In the genomic region with DNA sequence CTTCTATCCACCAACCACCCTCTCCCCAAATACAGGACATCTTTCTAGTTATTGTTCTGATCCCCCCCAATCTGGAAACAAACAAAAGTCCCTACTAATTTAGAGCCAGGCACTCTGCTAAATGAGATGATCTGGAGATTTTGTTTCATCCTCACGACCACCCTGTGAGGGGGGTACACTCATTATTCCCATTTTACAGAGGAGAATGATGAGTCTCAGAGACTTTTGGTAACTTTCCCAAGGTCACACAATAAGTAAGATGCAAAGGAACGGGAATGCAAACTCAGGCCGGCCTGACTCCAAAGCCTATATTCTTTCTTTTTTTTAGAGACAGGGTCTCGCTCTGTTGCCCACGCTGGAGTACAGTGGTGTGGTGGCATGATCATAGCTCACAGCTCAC, we compare ENCODE assay signal across 25 cellular contexts. TPM values are rescaled to one million over a fixed set of nuclear protein-coding genes. Genes with fewer than 3 reads are reported as not detected.
DNase-seq lines count a peak whose midpoint lies in the region; ATAC-seq, FAIRE-seq and TF ChIP-seq lines count a peak whose summit lies in the region.
"Had no signal": no experiment of that assay in that cellular context is flagged by ENCODE, and none has a peak within 500 bp of the region (broad histone marks: within the 10 kb centered on the region; RNA-seq: fewer than 3 reads in every experiment).

No MANE protein-coding gene starts in this region.

- no peak overlapping the region for H4K5ac ChIP-seq in H9 (ENCODE audit: insufficient read length, low read depth, low read length)

- peaks cover 7% of the 10 kb centered on the region; the same call in 1 of the 2 replicates for H3K27me3 Mint-ChIP-seq in H9 (ENCODE audit: low read depth)
- H3K27me3 Mint-ChIP-seq: activated CD8-positive, alpha-beta T cell treated with anti-CD3 and anti-CD28 coated beads for 36 hours; activated T-cell treated with anti-CD3 and anti-CD28 coated beads, Interleukin-2, amount 50 U/mL, for 24 hours had no signal

- no peak overlapping the region for H2BK5ac ChIP-seq in mesenchymal stem cell (ENCODE audit: low read depth, low read length, poor library complexity, severe bottlenecking)
- H2BK5ac ChIP-seq in H9 (ENCODE audit: insufficient read length, low read length), result no peak overlapping the region

- intact Hi-C loops in K562 (cut with micrococcal nuclease), result no loop called here
- intact Hi-C loops in stomach (cut with DNase I; ENCODE audit: low total_unique reads), result no loop called here

- H3K9me3 Mint-ChIP-seq in H9, result no peaks in the 10 kb centered on the region
- H3K9me3 Mint-ChIP-seq: activated CD8-positive, alpha-beta T cell treated with anti-CD3 and anti-CD28 coated beads for 36 hours; activated naive CD4-positive, alpha-beta T cell treated with anti-CD3 and anti-CD28 coated beads, Interleukin-2, amount 10 ng/mL, durations not matched to agents 7 days and 5 days; activated T-cell treated with anti-CD3 and anti-CD28 coated beads, Interleukin-2, amount 50 U/mL, for 24 hours had no signal

- WGBS in GM23248 (ENCODE audit: low coverage in 1 of 2, low lambda C conversion rate in 2 of 2, missing lambda C conversion rate in 2 of 2), 2 experiments, result 84 to 86% methylated on average over 5 of the region's 5 CpGs
- WGBS in K562 (ENCODE audit: insufficient coverage, low coverage, missing lambda C conversion rate), result 35% methylated on average over 5 of the region's 5 CpGs
- WGBS in mesenchymal stem cell, result 98% methylated on average over 3 of the region's 5 CpGs
- WGBS in stomach, 5 donors, result 83 to 92% (median 90%) methylated on average over 5 of the region's 5 CpGs
- WGBS in H9 (ENCODE audit: extremely low coverage, insufficient read length, low lambda C conversion rate), result no CpG with 5 or more reads among the region's 5 CpGs

- H3K27me3 ChIP-seq in GM23248 (replicated peaks; ENCODE audit: insufficient read depth) (no peaks in the 10 kb centered on the region), K562 (ENCODE audit: control insufficient read depth in 2 of 2, insufficient read depth in 2 of 2, low read length in 2 of 2) (peaks cover 6 to 16% of the 10 kb centered on the region in 2 experiments; a peak in 1 of 5 replicates), mesenchymal stem cell (ENCODE audit: control insufficient read depth in 1 of 2, insufficient read depth in 1 of 2, low read length in 2 of 2) (no peaks in the 10 kb centered on the region), stomach (no peaks in the 10 kb centered on the region), H9 (ENCODE audit: insufficient read depth, low read length) (no peaks in the 10 kb centered on the region)
- H3K27me3 ChIP-seq: body of pancreas had no signal

- H2BK120ac ChIP-seq in mesenchymal stem cell (ENCODE audit: low read depth, low read length) (no peak overlapping the region), H9 (ENCODE audit: low read depth, low read length, poor library complexity, severe bottlenecking) (no peak overlapping the region)

- H3K4me1 Mint-ChIP-seq in H9, result peaks cover 27 to 35% of the 10 kb centered on the region in 2 experiments

- H3K9me1 ChIP-seq in K562 (ENCODE audit: control insufficient read depth, insufficient read depth, low read length), result no peaks in the 10 kb centered on the region

- TF ChIP-seq CTCF in K562 (IDR thresholded peaks at IDR 0.05 in 2 of 3, conservative IDR thresholded peaks at IDR 0.05 in 1 of 3; ENCODE audit: insufficient read depth in 2 of 3, low read depth in 1 of 3, low read length in 3 of 3) (no peak), stomach (IDR thresholded peaks at IDR 0.05) (no peak), H9 (conservative IDR thresholded peaks at IDR 0.05) (no peak)

- ATAC-seq in K562 (no peak), GM21529 (IDR thresholded peaks at IDR 0.05; ENCODE audit: unreplicated experiment) (no peak)
- ATAC-seq: activated CD8-positive, alpha-beta T cell treated with anti-CD3 and anti-CD28 coated beads for 36 hours; body of pancreas; stimulated activated naive CD8-positive, alpha-beta T cell treated with anti-CD3 and anti-CD28 coated beads, Interleukin-15, Interleukin-2, amounts not matched to agents 100 U/mL and 50 U/mL, for 24 hours had no signal

- TF ChIP-seq POLR2A in K562 (conservative IDR thresholded peaks at IDR 0.05) (no peak), stomach (IDR thresholded peaks at IDR 0.05) (no peak)

- no peak overlapping the region for H3K56ac ChIP-seq in H9 (ENCODE audit: insufficient read length, low read depth, low read length)

- no peak overlapping the region for H3K9ac ChIP-seq in GM23248
- no peak overlapping the region for H3K9ac ChIP-seq in K562 (ENCODE audit: insufficient read depth in 1 of 2, low read depth in 2 of 2, low read length in 2 of 2)
- peak overlapping the region; percentile 82 for H3K9ac ChIP-seq in mesenchymal stem cell (ENCODE audit: low read length)
- H3K9ac ChIP-seq in H9 (ENCODE audit: extremely low read depth, insufficient read length, low read length), result no peak overlapping the region
- H3K9ac ChIP-seq: KMS-11 had no signal

- H3F3A ChIP-seq in GM23248 (ENCODE audit: insufficient read depth), result peaks cover 76% of the 10 kb centered on the region

- no peak for TF ChIP-seq RAD21 in K562 (CRISPR knock-in tag; conservative IDR thresholded peaks at IDR 0.05 in 1 of 2, IDR thresholded peaks at IDR 0.05 in 1 of 2)

- H3K79me2 ChIP-seq in GM23248 (ENCODE audit: insufficient read depth), result peaks cover 74% of the 10 kb centered on the region
- no peaks in the 10 kb centered on the region for H3K79me2 ChIP-seq in K562 (ENCODE audit: control insufficient read depth, insufficient read depth, low read length)
- no peaks in the 10 kb centered on the region for H3K79me2 ChIP-seq in H9 (ENCODE audit: insufficient read depth, low read length)

- H3K36me3 ChIP-seq in GM23248 (ENCODE audit: low read depth) (0 out of 2 replicates have a peak, but pooled peaks cover 5% of the 10 kb centered on the region), K562 (ENCODE audit: control insufficient read depth, insufficient read depth, low read length) (no peaks in the 10 kb centered on the region), mesenchymal stem cell (ENCODE audit: control insufficient read depth in 1 of 2, insufficient read depth in 2 of 2, low read depth in 1 of 2, low read length in 2 of 2) (peaks cover 41 to 72% of the 10 kb centered on the region in 2 experiments), stomach (no peaks in the 10 kb centered on the region)
- H3K36me3 ChIP-seq: WERI-Rb-1 had no signal

- in situ Hi-C loops in GM23248 (cut with MboI) (no loop called here), K562 (cut with MboI) (no loop called here)

- H2BK12ac ChIP-seq in mesenchymal stem cell (ENCODE audit: low read length in 2 of 2) (no peak overlapping the region), H9 (ENCODE audit: insufficient read length, low read depth, low read length) (no peak overlapping the region)

- no peak for FAIRE-seq in K562 (lab: Jason Lieb, UNC)

- H3T11ph ChIP-seq in H9 (ENCODE audit: low read length), result no peak overlapping the region

- H3K4me2 ChIP-seq in GM23248 (ENCODE audit: unreplicated experiment), result no peak overlapping the region
- no peak overlapping the region for H3K4me2 ChIP-seq in K562 (ENCODE audit: insufficient read depth, low read length)
- no peak overlapping the region for H3K4me2 ChIP-seq in mesenchymal stem cell (ENCODE audit: low read length, poor library complexity, severe bottlenecking)
- H3K4me2 ChIP-seq in H9 (ENCODE audit: insufficient read depth, insufficient read length, low read length), result no peak overlapping the region
- H3K4me2 ChIP-seq: KMS-11 had no signal

- H2AFZ ChIP-seq in GM23248 (no peak overlapping the region), K562 (ENCODE audit: low read depth, low read length) (no peak overlapping the region), mesenchymal stem cell (ENCODE audit: low read depth, low read length) (no peak overlapping the region), H9 (ENCODE audit: low read length) (no peak overlapping the region)

- H2AK5ac ChIP-seq in mesenchymal stem cell (ENCODE audit: low read length, severe bottlenecking) (peak overlapping the region; percentile 91), H9 (ENCODE audit: insufficient read length, low read length) (no peak overlapping the region)

- H3K4me1 ChIP-seq in GM23248 (ENCODE audit: insufficient read depth), result peaks cover 74% of the 10 kb centered on the region
- peaks cover 27 to 40% of the 10 kb centered on the region in 2 experiments for H3K4me1 ChIP-seq in K562 (replicated peaks in 1 of 2; ENCODE audit: control insufficient read depth in 2 of 2, insufficient read depth in 2 of 2, low read length in 2 of 2)
- H3K4me1 ChIP-seq in mesenchymal stem cell (ENCODE audit: control insufficient read depth, insufficient read depth, low read depth, low read length), result peaks cover 68% of the 10 kb centered on the region
- peaks cover 12 to 55% (median 40%) of the 10 kb centered on the region in 4 donors for H3K4me1 ChIP-seq in stomach
- H3K4me1 ChIP-seq in H9 (ENCODE audit: insufficient read depth, low read length), result peaks cover 5% of the 10 kb centered on the region; the same call in 1 of the 2 replicates
- H3K4me1 ChIP-seq: body of pancreas had no signal

- TF ChIP-seq EP300 in K562 (IDR thresholded peaks at IDR 0.05; ENCODE audit: low read length), result no peak
- TF ChIP-seq EP300 in stomach (IDR thresholded peaks at IDR 0.05), result no peak

- CTCF ChIA-PET in K562 (lab: Yijun Ruan, JAX; ENCODE audit: low intra/inter-chr PET ratio), result no interaction called here

- no peak overlapping the region for H3K4ac ChIP-seq in mesenchymal stem cell (ENCODE audit: low read depth in 1 of 2, low read length in 2 of 2)
- no peak overlapping the region for H3K4ac ChIP-seq in H9 (ENCODE audit: low read depth, low read length)

- H2BK15ac ChIP-seq in mesenchymal stem cell (ENCODE audit: low read depth, poor library complexity, severe bottlenecking), result no peak overlapping the region
- H2BK15ac ChIP-seq in H9 (ENCODE audit: low read depth, low read length), result no peak overlapping the region

- H4K8ac ChIP-seq in mesenchymal stem cell (ENCODE audit: low read length) (no peak overlapping the region), H9 (replicated peaks; ENCODE audit: insufficient read length, low read depth, low read length) (no peak overlapping the region)

- H3K9me2 ChIP-seq in GM23248 (ENCODE audit: insufficient read depth), result no peaks in the 10 kb centered on the region

- H4K20me1 ChIP-seq in GM23248 (ENCODE audit: insufficient read depth) (no peaks in the 10 kb centered on the region), K562 (replicated peaks; ENCODE audit: control insufficient read depth, insufficient read depth, low read length) (no peaks in the 10 kb centered on the region), H9 (ENCODE audit: control insufficient read depth, insufficient read depth, insufficient read length) (no peaks in the 10 kb centered on the region)

- no peak overlapping the region for H2BK20ac ChIP-seq in H9 (ENCODE audit: low read depth, low read length, poor library complexity, severe bottlenecking)

- no peak overlapping the region for H3K4me3 Mint-ChIP-seq in H9
- H3K4me3 Mint-ChIP-seq: activated CD8-positive, alpha-beta T cell treated with anti-CD3 and anti-CD28 coated beads for 36 hours; activated naive CD4-positive, alpha-beta T cell treated with anti-CD3 and anti-CD28 coated beads, Interleukin-2, amount 10 ng/mL, durations not matched to agents 7 days and 5 days; activated T-cell treated with anti-CD3 and anti-CD28 coated beads, Interleukin-2, amount 50 U/mL, for 24 hours had no signal

- H3K36me3 Mint-ChIP-seq in H9 (ENCODE audit: insufficient read depth in 1 of 3, low read depth in 3 of 3), result no peaks in the 10 kb centered on the region
- H3K36me3 Mint-ChIP-seq: activated naive CD4-positive, alpha-beta T cell treated with anti-CD3 and anti-CD28 coated beads, Interleukin-2, amount 10 ng/mL, durations not matched to agents 7 days and 5 days had no signal

- H3K79me1 ChIP-seq in mesenchymal stem cell (replicated peaks; ENCODE audit: low read length, poor library complexity, severe bottlenecking), result peaks cover 21% of the 10 kb centered on the region
- H3K79me1 ChIP-seq in H9 (ENCODE audit: insufficient read depth, low read depth, low read length, poor library complexity, severe bottlenecking), result no peaks in the 10 kb centered on the region

- H4K91ac ChIP-seq in mesenchymal stem cell (ENCODE audit: low read length) (no peak overlapping the region), H9 (ENCODE audit: insufficient read length, low read depth, low read length) (no peak overlapping the region)

- H3K14ac ChIP-seq in mesenchymal stem cell (ENCODE audit: low read length in 2 of 2) (no peak overlapping the region), H9 (ENCODE audit: insufficient read depth, low read length) (no peak overlapping the region)

- H3K18ac ChIP-seq in mesenchymal stem cell (ENCODE audit: low read depth in 1 of 2, low read length in 2 of 2) (peak overlapping the region in 1 of 2 experiments; percentile 35), H9 (ENCODE audit: insufficient read length, low read depth, low read length) (no peak overlapping the region)

- no TSS peak for BruUV-seq in K562 (replicated peaks; lab: Mats Ljungman, UMichigan)

- no peaks in the 10 kb centered on the region for H3K9me3 ChIP-seq in GM23248 (ENCODE audit: low read depth)
- H3K9me3 ChIP-seq in K562 (replicated peaks; ENCODE audit: control insufficient read depth, insufficient read depth, low read depth, low read length), result no peaks in the 10 kb centered on the region
- H3K9me3 ChIP-seq in mesenchymal stem cell (ENCODE audit: control insufficient read depth, low read length), result no peaks in the 10 kb centered on the region
- H3K9me3 ChIP-seq in stomach, result no peaks in the 10 kb centered on the region
- no peaks in the 10 kb centered on the region for H3K9me3 ChIP-seq in H9 (ENCODE audit: control insufficient read depth, low read depth, low read length)
- H3K9me3 ChIP-seq: body of pancreas had no signal

- H3K23me2 ChIP-seq in H9 (ENCODE audit: insufficient read length, low read depth, low read length, poor library complexity, severe bottlenecking), result no peaks in the 10 kb centered on the region

- H3K23ac ChIP-seq in mesenchymal stem cell (ENCODE audit: low read length in 2 of 2) (no peak overlapping the region), H9 (ENCODE audit: insufficient read length, low read depth, low read length) (no peak overlapping the region)

- POLR2A ChIA-PET in K562 (lab: Yijun Ruan, JAX), result interaction anchor here (1.5 kb wide), 1 partner anchor 10 kb away, joined by 8 read pairs; no protein-coding TSS in a partner anchor

- peak overlapping the region; percentile 94 for H3K27ac ChIP-seq in GM23248
- no peak overlapping the region for H3K27ac ChIP-seq in K562 (ENCODE audit: extremely low read depth, low read depth, low read length)
- no peak overlapping the region for H3K27ac ChIP-seq in mesenchymal stem cell (ENCODE audit: low read length, poor library complexity, severe bottlenecking)
- peak overlapping the region in 4 of 5 donors; percentile 2 to 83 (median 62) for H3K27ac ChIP-seq in stomach
- no peak overlapping the region for H3K27ac ChIP-seq in H9 (ENCODE audit: insufficient read length, low read depth, low read length)
- H3K27ac ChIP-seq: KMS-11, WERI-Rb-1 had no signal

- no peak overlapping the region for H3K4me3 ChIP-seq in GM23248
- H3K4me3 ChIP-seq in K562, result no peak overlapping the region
- peak overlapping the region in 1 of 2 experiments; percentile 70 for H3K4me3 ChIP-seq in mesenchymal stem cell (ENCODE audit: insufficient read depth in 1 of 2, low read depth in 1 of 2, low read length in 2 of 2)
- H3K4me3 ChIP-seq in stomach, result no peak overlapping the region
- H3K4me3 ChIP-seq: body of pancreas had no signal

- DNase-seq in GM23248, result no peak
- DNase-seq in K562 (ENCODE audit: extremely low read depth in 1 of 4, low spot score in 3 of 4), result no peak
- DNase-seq in mesenchymal stem cell, result no peak
- DNase-seq in stomach, result no peak
- no peak for DNase-seq in cortex of kidney (lab: John Stamatoyannopoulos, UW)
- no peak for DNase-seq in H9
- DNase-seq in NCI-H1417 treated with DMSO at 0.1 percent for 48 hours (lab: John Stamatoyannopoulos, UW), result no peak
- DNase-seq: activated CD8-positive, alpha-beta T cell treated with anti-CD3 and anti-CD28 coated beads for 36 hours; activated naive CD4-positive, alpha-beta T cell treated with anti-CD3 and anti-CD28 coated beads, Interleukin-2, amount 10 ng/mL, durations not matched to agents 7 days and 5 days; activated T-cell treated with anti-CD3 and anti-CD28 coated beads, Interleukin-2, amount 50 U/mL, for 24 hours; AML-193; body of pancreas; Calu3; erythroblast; head of caudate nucleus; mesendoderm; NCI-H2081 treated with DMSO at 0.1 percent for 48 hours; NCI-H510A treated with DMSO at 0.1 percent for 48 hours; retina; SHP77; stimulated activated naive CD8-positive, alpha-beta T cell treated with anti-CD3 and anti-CD28 coated beads, Interleukin-15, Interleukin-2, amounts not matched to agents 100 U/mL and 50 U/mL, for 24 hours; T-helper 2 cell; WERI-Rb-1 had no signal

- no peak overlapping the region for H3K27ac Mint-ChIP-seq in H9
- H3K27ac Mint-ChIP-seq: activated CD8-positive, alpha-beta T cell treated with anti-CD3 and anti-CD28 coated beads for 36 hours; activated naive CD4-positive, alpha-beta T cell treated with anti-CD3 and anti-CD28 coated beads, Interleukin-2, amount 10 ng/mL, durations not matched to agents 7 days and 5 days; activated T-cell treated with anti-CD3 and anti-CD28 coated beads, Interleukin-2, amount 50 U/mL, for 24 hours had no signal

RNA-seq across cellular contexts. Expression of a gene that starts 9.4 kb away (rescaled TPM):
- 189 and 205 TPM in 2 replicates for total RNA-seq in GM23248 (2014; rRNA removed; shearing (Covaris generic))
- 155 and 163 TPM in 2 replicates for polyA plus RNA-seq in GM23248 (2016; fragmentation: Nextera tagmentation; extraction: Ambion mirVana)
- 2.1 and 7.7 TPM in 2 replicates for total RNA-seq in K562 (2011; cell fraction: chromatin; rRNA removed; ENCODE audit: low replicate concordance)
- total RNA-seq in K562 (2011; cell fraction: nucleolus; rRNA removed), result 1.8 and 5.2 TPM in 2 replicates
- total RNA-seq in K562 (2011; cell fraction: nucleoplasm; rRNA removed), result 3.0 and 3.6 TPM in 2 replicates
- 0.09 TPM in 1 of 2 replicates, not detected in the other for total RNA-seq in K562 (2014; rRNA removed)
- total RNA-seq in K562 (2014; rRNA removed; fragmentation: Illumina TruSeq; extraction: Trizol), result 0.07 and 0.13 TPM in 2 replicates
- total RNA-seq in K562 (2015; rRNA removed; fragmentation: Illumina TruSeq; extraction: Trizol), result not detected in 2 replicates
- total RNA-seq in K562 (2021), result 0.51 and 0.86 TPM in 2 replicates
- 1.1 and 1.5 TPM in 2 replicates for polyA plus RNA-seq in K562 (2011; rRNA removed)
- polyA plus RNA-seq in K562 (2011; cell fraction: cytosol; rRNA removed), result 0.71 and 1.6 TPM in 2 replicates
- 2.5 and 3.8 TPM in 2 replicates for polyA plus RNA-seq in K562 (2011; cell fraction: nucleus; rRNA removed)
- 0.14 and 0.29 TPM in 2 replicates for polyA plus RNA-seq in K562 (2012)
- 0.03 and 0.09 TPM in 2 replicates for polyA plus RNA-seq in K562 (2014; fragmentation: Illumina TruSeq; extraction: Trizol)
- not detected for polyA plus RNA-seq in K562 (2014; fragmentation: Nextera tagmentation; extraction: Ambion mirVana)
- 0.01 and 0.07 TPM in 2 replicates for polyA plus RNA-seq in K562 (2014; rRNA removed)
- 0.48 and 1.0 TPM in 2 replicates for polyA minus RNA-seq in K562 (2011; rRNA and poly(A)+ RNA removed)
- 2.6 and 3.1 TPM in 2 replicates for polyA minus RNA-seq in K562 (2011; cell fraction: cytosol; rRNA and poly(A)+ RNA removed)
- polyA minus RNA-seq in K562 (2011; cell fraction: nucleus; rRNA and poly(A)+ RNA removed), result 1.5 and 3.9 TPM in 2 replicates
- 203 TPM for polyA plus RNA-seq in mesenchymal stem cell (2013, experiment 1 of 2)
- 211 TPM for polyA plus RNA-seq in mesenchymal stem cell (2013, experiment 2 of 2)
- total RNA-seq in stomach, result 10 to 100 TPM; 16.5 to 71.2 (median 53.1) TPM
- polyA plus RNA-seq in stomach, result 1 to 10 TPM; 4.7 to 9.1 (median 6.9) TPM
- total RNA-seq in H9 (2021), result 2.2 and 3.9 TPM in 2 replicates
- total RNA-seq: Calu3 had no signal

RNA-seq across cellular contexts. Expression of a gene that starts 20.3 kb away (rescaled TPM):
- total RNA-seq in GM23248 (2014; rRNA removed; shearing (Covaris generic)), result not detected in 2 replicates
- polyA plus RNA-seq in GM23248 (2016; fragmentation: Nextera tagmentation; extraction: Ambion mirVana) (0.19 TPM in 1 of 2 replicates, not detected in the other), K562 (2011; rRNA removed) (0.06 TPM in 1 of 2 replicates, not detected in the other), K562 (2014; fragmentation: Illumina TruSeq; extraction: Trizol) (not detected in 2 replicates), K562 (2014; fragmentation: Nextera tagmentation; extraction: Ambion mirVana) (not detected), K562 (2014; rRNA removed) (not detected in 2 replicates), stomach (under 1 TPM in 1 of 3 donors, not detected in 2; 0.31 TPM)
- not detected in 2 replicates for total RNA-seq in K562 (2011; cell fraction: chromatin; rRNA removed; ENCODE audit: low replicate concordance)
- not detected in 2 replicates for total RNA-seq in K562 (2011; cell fraction: nucleolus; rRNA removed)
- total RNA-seq in K562 (2011; cell fraction: nucleoplasm; rRNA removed), result not detected in 2 replicates
- total RNA-seq in K562 (2014; rRNA removed) (not detected in 2 replicates), K562 (2014; rRNA removed; fragmentation: Illumina TruSeq; extraction: Trizol) (not detected in 2 replicates), K562 (2015; rRNA removed; fragmentation: Illumina TruSeq; extraction: Trizol) (not detected in 2 replicates), K562 (2021) (0.16 TPM in 1 of 2 replicates, not detected in the other), stomach (100 to 1,000 TPM in 1 of 5 donors, 1 to 10 TPM in 1, not detected in 3; 2.0 to 472 TPM), H9 (2021) (0.22 TPM in 1 of 2 replicates, not detected in the other)
- not detected in 2 replicates for polyA plus RNA-seq in K562 (2011; cell fraction: cytosol; rRNA removed)
- not detected in 2 replicates for polyA plus RNA-seq in K562 (2011; cell fraction: nucleus; rRNA removed)
- polyA plus RNA-seq in K562 (2012), result not detected in 2 replicates
- polyA minus RNA-seq in K562 (2011; rRNA and poly(A)+ RNA removed), result not detected in 2 replicates
- not detected in 2 replicates for polyA minus RNA-seq in K562 (2011; cell fraction: cytosol; rRNA and poly(A)+ RNA removed)
- not detected in 2 replicates for polyA minus RNA-seq in K562 (2011; cell fraction: nucleus; rRNA and poly(A)+ RNA removed)
- polyA plus RNA-seq in mesenchymal stem cell (2013, experiment 1 of 2), result 0.08 TPM
- 0.03 TPM for polyA plus RNA-seq in mesenchymal stem cell (2013, experiment 2 of 2)
- total RNA-seq: activated CD8-positive, alpha-beta T cell treated with anti-CD3 and anti-CD28 coated beads for 36 hours; body of pancreas; Calu3 had no signal

RNA-seq across cellular contexts. Expression of a gene that starts 43.6 kb away (rescaled TPM):
- total RNA-seq in GM23248 (2014; rRNA removed; shearing (Covaris generic)), result not detected in 2 replicates
- polyA plus RNA-seq in GM23248 (2016; fragmentation: Nextera tagmentation; extraction: Ambion mirVana), result not detected in 2 replicates
- total RNA-seq in K562 (2011; cell fraction: chromatin; rRNA removed; ENCODE audit: low replicate concordance), result not detected in 2 replicates
- total RNA-seq in K562 (2011; cell fraction: nucleolus; rRNA removed), result not detected in 2 replicates
- total RNA-seq in K562 (2011; cell fraction: nucleoplasm; rRNA removed), result not detected in 2 replicates
- total RNA-seq in K562 (2014; rRNA removed), result not detected in 2 replicates
- total RNA-seq in K562 (2014; rRNA removed; fragmentation: Illumina TruSeq; extraction: Trizol), result not detected in 2 replicates
- total RNA-seq in K562 (2015; rRNA removed; fragmentation: Illumina TruSeq; extraction: Trizol), result not detected in 2 replicates
- total RNA-seq in K562 (2021), result not detected in 2 replicates
- polyA plus RNA-seq in K562 (2011; rRNA removed), result not detected in 2 replicates
- polyA plus RNA-seq in K562 (2011; cell fraction: cytosol; rRNA removed), result not detected in 2 replicates
- polyA plus RNA-seq in K562 (2011; cell fraction: nucleus; rRNA removed), result not detected in 2 replicates
- polyA plus RNA-seq in K562 (2012), result not detected in 2 replicates
- polyA plus RNA-seq in K562 (2014; fragmentation: Illumina TruSeq; extraction: Trizol), result not detected in 2 replicates
- not detected for polyA plus RNA-seq in K562 (2014; fragmentation: Nextera tagmentation; extraction: Ambion mirVana)
- polyA plus RNA-seq in K562 (2014; rRNA removed), result not detected in 2 replicates
- not detected in 2 replicates for polyA minus RNA-seq in K562 (2011; rRNA and poly(A)+ RNA removed)
- polyA minus RNA-seq in K562 (2011; cell fraction: cytosol; rRNA and poly(A)+ RNA removed), result not detected in 2 replicates
- polyA minus RNA-seq in K562 (2011; cell fraction: nucleus; rRNA and poly(A)+ RNA removed), result not detected in 2 replicates
- not detected for polyA plus RNA-seq in mesenchymal stem cell (2013, experiment 1 of 2)
- not detected for polyA plus RNA-seq in mesenchymal stem cell (2013, experiment 2 of 2)
- 10 to 100 TPM in 1 of 5 donors, not detected in 4; 29.3 TPM for total RNA-seq in stomach
- polyA plus RNA-seq in stomach, result not detected
- total RNA-seq in H9 (2021), result not detected in 2 replicates
- total RNA-seq: activated CD8-positive, alpha-beta T cell treated with anti-CD3 and anti-CD28 coated beads for 36 hours; body of pancreas; Calu3 had no signal

RNA-seq across cellular contexts. Expression of a gene that starts 59.9 kb away (rescaled TPM):
- total RNA-seq in GM23248 (2014; rRNA removed; shearing (Covaris generic)), result 0.63 TPM in 1 of 2 replicates, not detected in the other
- 0.48 and 0.56 TPM in 2 replicates for polyA plus RNA-seq in GM23248 (2016; fragmentation: Nextera tagmentation; extraction: Ambion mirVana)
- not detected in 2 replicates for total RNA-seq in K562 (2011; cell fraction: chromatin; rRNA removed; ENCODE audit: low replicate concordance)
- total RNA-seq in K562 (2011; cell fraction: nucleolus; rRNA removed), result not detected in 2 replicates
- total RNA-seq in K562 (2011; cell fraction: nucleoplasm; rRNA removed), result not detected in 2 replicates
- total RNA-seq in K562 (2014; rRNA removed), result not detected in 2 replicates
- total RNA-seq in K562 (2014; rRNA removed; fragmentation: Illumina TruSeq; extraction: Trizol), result not detected in 2 replicates
- total RNA-seq in K562 (2015; rRNA removed; fragmentation: Illumina TruSeq; extraction: Trizol), result not detected in 2 replicates
- total RNA-seq in K562 (2021), result 0.20 and 0.22 TPM in 2 replicates
- polyA plus RNA-seq in K562 (2011; rRNA removed), result 0.03 TPM in 1 of 2 replicates, not detected in the other
- 0.03 TPM in 1 of 2 replicates, not detected in the other for polyA plus RNA-seq in K562 (2011; cell fraction: cytosol; rRNA removed)
- polyA plus RNA-seq in K562 (2011; cell fraction: nucleus; rRNA removed), result 0.13 TPM in 1 of 2 replicates, not detected in the other
- polyA plus RNA-seq in K562 (2012), result 0.12 TPM in 1 of 2 replicates, not detected in the other
- not detected in 2 replicates for polyA plus RNA-seq in K562 (2014; fragmentation: Illumina TruSeq; extraction: Trizol)
- polyA plus RNA-seq in K562 (2014; fragmentation: Nextera tagmentation; extraction: Ambion mirVana), result not detected
- polyA plus RNA-seq in K562 (2014; rRNA removed), result 0.64 TPM in 1 of 2 replicates, not detected in the other
- 0.39 TPM in 1 of 2 replicates, not detected in the other for polyA minus RNA-seq in K562 (2011; rRNA and poly(A)+ RNA removed)
- not detected in 2 replicates for polyA minus RNA-seq in K562 (2011; cell fraction: cytosol; rRNA and poly(A)+ RNA removed)
- not detected in 2 replicates for polyA minus RNA-seq in K562 (2011; cell fraction: nucleus; rRNA and poly(A)+ RNA removed)
- polyA plus RNA-seq in mesenchymal stem cell (2013, experiment 1 of 2), result 0.06 TPM
- polyA plus RNA-seq in mesenchymal stem cell (2013, experiment 2 of 2), result 0.12 TPM
- 100 to 1,000 TPM in 1 of 5 donors, 10 to 100 TPM in 4; 17.8 to 235 (median 34.9) TPM for total RNA-seq in stomach
- polyA plus RNA-seq in stomach, result 10 to 100 TPM in 1 of 3 donors, 1 to 10 TPM in 2; 3.0 to 10.2 (median 8.5) TPM
- 0.13 TPM in 1 of 2 replicates, not detected in the other for total RNA-seq in H9 (2021)
- total RNA-seq: activated CD8-positive, alpha-beta T cell treated with anti-CD3 and anti-CD28 coated beads for 36 hours; Calu3 had no signal

Comparison
In these comparisons a context has a peak if more than half of its experiments do, and no peak if none do; other contexts are left out.
1. H3K27ac ChIP-seq: peak in GM23248 (single experiment) and stomach (4 of 5); none in K562 (single experiment), mesenchymal stem cell (single experiment) and H9 (single experiment).